Comparison of ENCODE assay signal across 1 cellular context in genomic region chr6:36649721-36650484, GRCh38.
TF ChIP-seq lines count a peak whose summit lies in the region.

No MANE protein-coding gene starts in this region.

TF ChIP-seq in K562, 482 proteins besides CTCF, POLR2A, EP300 and RAD21 (continued from another document and continues in another):
- TF ChIP-seq, protein P1, sequence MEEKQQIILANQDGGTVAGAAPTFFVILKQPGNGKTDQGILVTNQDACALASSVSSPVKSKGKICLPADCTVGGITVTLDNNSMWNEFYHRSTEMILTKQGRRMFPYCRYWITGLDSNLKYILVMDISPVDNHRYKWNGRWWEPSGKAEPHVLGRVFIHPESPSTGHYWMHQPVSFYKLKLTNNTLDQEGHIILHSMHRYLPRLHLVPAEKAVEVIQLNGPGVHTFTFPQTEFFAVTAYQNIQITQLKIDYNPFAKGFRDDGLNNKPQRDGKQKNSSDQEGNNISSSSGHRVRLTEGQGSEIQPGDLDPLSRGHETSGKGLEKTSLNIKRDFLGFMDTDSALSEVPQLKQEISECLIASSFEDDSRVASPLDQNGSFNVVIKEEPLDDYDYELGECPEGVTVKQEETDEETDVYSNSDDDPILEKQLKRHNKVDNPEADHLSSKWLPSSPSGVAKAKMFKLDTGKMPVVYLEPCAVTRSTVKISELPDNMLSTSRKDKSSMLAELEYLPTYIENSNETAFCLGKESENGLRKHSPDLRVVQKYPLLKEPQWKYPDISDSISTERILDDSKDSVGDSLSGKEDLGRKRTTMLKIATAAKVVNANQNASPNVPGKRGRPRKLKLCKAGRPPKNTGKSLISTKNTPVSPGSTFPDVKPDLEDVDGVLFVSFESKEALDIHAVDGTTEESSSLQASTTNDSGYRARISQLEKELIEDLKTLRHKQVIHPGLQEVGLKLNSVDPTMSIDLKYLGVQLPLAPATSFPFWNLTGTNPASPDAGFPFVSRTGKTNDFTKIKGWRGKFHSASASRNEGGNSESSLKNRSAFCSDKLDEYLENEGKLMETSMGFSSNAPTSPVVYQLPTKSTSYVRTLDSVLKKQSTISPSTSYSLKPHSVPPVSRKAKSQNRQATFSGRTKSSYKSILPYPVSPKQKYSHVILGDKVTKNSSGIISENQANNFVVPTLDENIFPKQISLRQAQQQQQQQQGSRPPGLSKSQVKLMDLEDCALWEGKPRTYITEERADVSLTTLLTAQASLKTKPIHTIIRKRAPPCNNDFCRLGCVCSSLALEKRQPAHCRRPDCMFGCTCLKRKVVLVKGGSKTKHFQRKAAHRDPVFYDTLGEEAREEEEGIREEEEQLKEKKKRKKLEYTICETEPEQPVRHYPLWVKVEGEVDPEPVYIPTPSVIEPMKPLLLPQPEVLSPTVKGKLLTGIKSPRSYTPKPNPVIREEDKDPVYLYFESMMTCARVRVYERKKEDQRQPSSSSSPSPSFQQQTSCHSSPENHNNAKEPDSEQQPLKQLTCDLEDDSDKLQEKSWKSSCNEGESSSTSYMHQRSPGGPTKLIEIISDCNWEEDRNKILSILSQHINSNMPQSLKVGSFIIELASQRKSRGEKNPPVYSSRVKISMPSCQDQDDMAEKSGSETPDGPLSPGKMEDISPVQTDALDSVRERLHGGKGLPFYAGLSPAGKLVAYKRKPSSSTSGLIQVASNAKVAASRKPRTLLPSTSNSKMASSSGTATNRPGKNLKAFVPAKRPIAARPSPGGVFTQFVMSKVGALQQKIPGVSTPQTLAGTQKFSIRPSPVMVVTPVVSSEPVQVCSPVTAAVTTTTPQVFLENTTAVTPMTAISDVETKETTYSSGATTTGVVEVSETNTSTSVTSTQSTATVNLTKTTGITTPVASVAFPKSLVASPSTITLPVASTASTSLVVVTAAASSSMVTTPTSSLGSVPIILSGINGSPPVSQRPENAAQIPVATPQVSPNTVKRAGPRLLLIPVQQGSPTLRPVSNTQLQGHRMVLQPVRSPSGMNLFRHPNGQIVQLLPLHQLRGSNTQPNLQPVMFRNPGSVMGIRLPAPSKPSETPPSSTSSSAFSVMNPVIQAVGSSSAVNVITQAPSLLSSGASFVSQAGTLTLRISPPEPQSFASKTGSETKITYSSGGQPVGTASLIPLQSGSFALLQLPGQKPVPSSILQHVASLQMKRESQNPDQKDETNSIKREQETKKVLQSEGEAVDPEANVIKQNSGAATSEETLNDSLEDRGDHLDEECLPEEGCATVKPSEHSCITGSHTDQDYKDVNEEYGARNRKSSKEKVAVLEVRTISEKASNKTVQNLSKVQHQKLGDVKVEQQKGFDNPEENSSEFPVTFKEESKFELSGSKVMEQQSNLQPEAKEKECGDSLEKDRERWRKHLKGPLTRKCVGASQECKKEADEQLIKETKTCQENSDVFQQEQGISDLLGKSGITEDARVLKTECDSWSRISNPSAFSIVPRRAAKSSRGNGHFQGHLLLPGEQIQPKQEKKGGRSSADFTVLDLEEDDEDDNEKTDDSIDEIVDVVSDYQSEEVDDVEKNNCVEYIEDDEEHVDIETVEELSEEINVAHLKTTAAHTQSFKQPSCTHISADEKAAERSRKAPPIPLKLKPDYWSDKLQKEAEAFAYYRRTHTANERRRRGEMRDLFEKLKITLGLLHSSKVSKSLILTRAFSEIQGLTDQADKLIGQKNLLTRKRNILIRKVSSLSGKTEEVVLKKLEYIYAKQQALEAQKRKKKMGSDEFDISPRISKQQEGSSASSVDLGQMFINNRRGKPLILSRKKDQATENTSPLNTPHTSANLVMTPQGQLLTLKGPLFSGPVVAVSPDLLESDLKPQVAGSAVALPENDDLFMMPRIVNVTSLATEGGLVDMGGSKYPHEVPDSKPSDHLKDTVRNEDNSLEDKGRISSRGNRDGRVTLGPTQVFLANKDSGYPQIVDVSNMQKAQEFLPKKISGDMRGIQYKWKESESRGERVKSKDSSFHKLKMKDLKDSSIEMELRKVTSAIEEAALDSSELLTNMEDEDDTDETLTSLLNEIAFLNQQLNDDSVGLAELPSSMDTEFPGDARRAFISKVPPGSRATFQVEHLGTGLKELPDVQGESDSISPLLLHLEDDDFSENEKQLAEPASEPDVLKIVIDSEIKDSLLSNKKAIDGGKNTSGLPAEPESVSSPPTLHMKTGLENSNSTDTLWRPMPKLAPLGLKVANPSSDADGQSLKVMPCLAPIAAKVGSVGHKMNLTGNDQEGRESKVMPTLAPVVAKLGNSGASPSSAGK (IDR thresholded peaks at IDR 0.05), result no peak
- TF ChIP-seq YY1 (IDR thresholded peaks at IDR 0.05; ENCODE audit: borderline replicate concordance in 1 of 3, control insufficient read depth in 1 of 3, extremely low read depth in 1 of 3, insufficient read depth in 3 of 3, insufficient read length in 1 of 3, insufficient replicate concordance in 2 of 3, low read depth in 1 of 3, low read length in 2 of 3), result no peak
- TF ChIP-seq RBM14 (IDR thresholded peaks at IDR 0.05; ENCODE audit: borderline replicate concordance, insufficient read depth, low read depth, low read length), result no peak
- TF ChIP-seq ZNF282 (CRISPR knock-in tag; IDR thresholded peaks at IDR 0.05), result no peak
- TF ChIP-seq ZNF717 (CRISPR knock-in tag; IDR thresholded peaks at IDR 0.05), result no peak
- TF ChIP-seq, protein P2, sequence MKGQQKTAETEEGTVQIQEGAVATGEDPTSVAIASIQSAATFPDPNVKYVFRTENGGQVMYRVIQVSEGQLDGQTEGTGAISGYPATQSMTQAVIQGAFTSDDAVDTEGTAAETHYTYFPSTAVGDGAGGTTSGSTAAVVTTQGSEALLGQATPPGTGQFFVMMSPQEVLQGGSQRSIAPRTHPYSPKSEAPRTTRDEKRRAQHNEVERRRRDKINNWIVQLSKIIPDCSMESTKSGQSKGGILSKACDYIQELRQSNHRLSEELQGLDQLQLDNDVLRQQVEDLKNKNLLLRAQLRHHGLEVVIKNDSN (CRISPR knock-in tag; IDR thresholded peaks at IDR 0.05), result no peak
- no peak for TF ChIP-seq RBM39 (optimal IDR thresholded peaks at IDR 0.05; ENCODE audit: low read depth, low read length)
- TF ChIP-seq FOXP1 (CRISPR knock-in tag; IDR thresholded peaks at IDR 0.05), result 0 out of 2 replicates have a peak, but pooled peaks have one; percentile 27
- TF ChIP-seq ZNF184 (CRISPR knock-in tag; IDR thresholded peaks at IDR 0.05), result no peak
- TF ChIP-seq ZNF551 (CRISPR knock-in tag; IDR thresholded peaks at IDR 0.05), result no peak
- TF ChIP-seq, protein P3, sequence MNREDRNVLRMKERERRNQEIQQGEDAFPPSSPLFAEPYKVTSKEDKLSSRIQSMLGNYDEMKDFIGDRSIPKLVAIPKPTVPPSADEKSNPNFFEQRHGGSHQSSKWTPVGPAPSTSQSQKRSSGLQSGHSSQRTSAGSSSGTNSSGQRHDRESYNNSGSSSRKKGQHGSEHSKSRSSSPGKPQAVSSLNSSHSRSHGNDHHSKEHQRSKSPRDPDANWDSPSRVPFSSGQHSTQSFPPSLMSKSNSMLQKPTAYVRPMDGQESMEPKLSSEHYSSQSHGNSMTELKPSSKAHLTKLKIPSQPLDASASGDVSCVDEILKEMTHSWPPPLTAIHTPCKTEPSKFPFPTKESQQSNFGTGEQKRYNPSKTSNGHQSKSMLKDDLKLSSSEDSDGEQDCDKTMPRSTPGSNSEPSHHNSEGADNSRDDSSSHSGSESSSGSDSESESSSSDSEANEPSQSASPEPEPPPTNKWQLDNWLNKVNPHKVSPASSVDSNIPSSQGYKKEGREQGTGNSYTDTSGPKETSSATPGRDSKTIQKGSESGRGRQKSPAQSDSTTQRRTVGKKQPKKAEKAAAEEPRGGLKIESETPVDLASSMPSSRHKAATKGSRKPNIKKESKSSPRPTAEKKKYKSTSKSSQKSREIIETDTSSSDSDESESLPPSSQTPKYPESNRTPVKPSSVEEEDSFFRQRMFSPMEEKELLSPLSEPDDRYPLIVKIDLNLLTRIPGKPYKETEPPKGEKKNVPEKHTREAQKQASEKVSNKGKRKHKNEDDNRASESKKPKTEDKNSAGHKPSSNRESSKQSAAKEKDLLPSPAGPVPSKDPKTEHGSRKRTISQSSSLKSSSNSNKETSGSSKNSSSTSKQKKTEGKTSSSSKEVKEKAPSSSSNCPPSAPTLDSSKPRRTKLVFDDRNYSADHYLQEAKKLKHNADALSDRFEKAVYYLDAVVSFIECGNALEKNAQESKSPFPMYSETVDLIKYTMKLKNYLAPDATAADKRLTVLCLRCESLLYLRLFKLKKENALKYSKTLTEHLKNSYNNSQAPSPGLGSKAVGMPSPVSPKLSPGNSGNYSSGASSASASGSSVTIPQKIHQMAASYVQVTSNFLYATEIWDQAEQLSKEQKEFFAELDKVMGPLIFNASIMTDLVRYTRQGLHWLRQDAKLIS (CRISPR knock-in tag; IDR thresholded peaks at IDR 0.05), result no peak
- no peak for TF ChIP-seq MXI1 (IDR thresholded peaks at IDR 0.05; ENCODE audit: low read depth, low read length)
- no peak for TF ChIP-seq ZNF592 (IDR thresholded peaks at IDR 0.05)
- no peak for TF ChIP-seq ZNF212 (CRISPR knock-in tag; IDR thresholded peaks at IDR 0.05)
- TF ChIP-seq ELF2 (CRISPR knock-in tag; IDR thresholded peaks at IDR 0.05), result no peak
- TF ChIP-seq DMBX1 (CRISPR knock-in tag; IDR thresholded peaks at IDR 0.05; ENCODE audit: borderline replicate concordance), result no peak; the same call in 1 of the 2 replicates
- no peak for TF ChIP-seq ZBED1 (IDR thresholded peaks at IDR 0.05)
- TF ChIP-seq HDAC3 (IDR thresholded peaks at IDR 0.05; ENCODE audit: borderline replicate concordance, partially characterized antibody), result no peak
- TF ChIP-seq, protein P4, sequence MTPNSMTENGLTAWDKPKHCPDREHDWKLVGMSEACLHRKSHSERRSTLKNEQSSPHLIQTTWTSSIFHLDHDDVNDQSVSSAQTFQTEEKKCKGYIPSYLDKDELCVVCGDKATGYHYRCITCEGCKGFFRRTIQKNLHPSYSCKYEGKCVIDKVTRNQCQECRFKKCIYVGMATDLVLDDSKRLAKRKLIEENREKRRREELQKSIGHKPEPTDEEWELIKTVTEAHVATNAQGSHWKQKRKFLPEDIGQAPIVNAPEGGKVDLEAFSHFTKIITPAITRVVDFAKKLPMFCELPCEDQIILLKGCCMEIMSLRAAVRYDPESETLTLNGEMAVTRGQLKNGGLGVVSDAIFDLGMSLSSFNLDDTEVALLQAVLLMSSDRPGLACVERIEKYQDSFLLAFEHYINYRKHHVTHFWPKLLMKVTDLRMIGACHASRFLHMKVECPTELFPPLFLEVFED (CRISPR knock-in tag; conservative IDR thresholded peaks at IDR 0.05), result no peak
- no peak for TF ChIP-seq ZNF644 (tag; IDR thresholded peaks at IDR 0.05; ENCODE audit: low read depth)
- TF ChIP-seq CCAR2 (IDR thresholded peaks at IDR 0.05; ENCODE audit: low read depth, low read length), result no peak
- no peak for TF ChIP-seq ZNF707 (CRISPR knock-in tag; conservative IDR thresholded peaks at IDR 0.05)
- no peak for TF ChIP-seq KLF1 (tag; IDR thresholded peaks at IDR 0.05)
- TF ChIP-seq SMAD3 (CRISPR knock-in tag; conservative IDR thresholded peaks at IDR 0.05), result 0 out of 2 replicates have a peak, but pooled peaks have one; percentile 4
- TF ChIP-seq CHCHD3 (CRISPR knock-in tag; IDR thresholded peaks at IDR 0.05), result no peak
- no peak for TF ChIP-seq ZNF830 (CRISPR knock-in tag; IDR thresholded peaks at IDR 0.05)
- TF ChIP-seq SRF (CRISPR knock-in tag; IDR thresholded peaks at IDR 0.05), result no peak
- TF ChIP-seq TSHZ1 (CRISPR knock-in tag; IDR thresholded peaks at IDR 0.05), result no peak
- no peak for TF ChIP-seq RFX1 (IDR thresholded peaks at IDR 0.05)
- TF ChIP-seq CEBPG (CRISPR knock-in tag; IDR thresholded peaks at IDR 0.05), result peak; percentile 97
- TF ChIP-seq CEBPG (tag; conservative IDR thresholded peaks at IDR 0.05 in 1 of 2, IDR thresholded peaks at IDR 0.05 in 1 of 2), result peak; percentile 99
